ENCODE assay signal across 13 cellular contexts in genomic region chr7:55387062-55387965, GRCh38. TPM values are rescaled to one million over a fixed set of nuclear protein-coding genes. Genes with fewer than 3 reads are reported as not detected.
DNase-seq lines count a peak whose midpoint lies in the region; ATAC-seq, FAIRE-seq and TF ChIP-seq lines count a peak whose summit lies in the region.
"Had no signal": no experiment of that assay in that cellular context is flagged by ENCODE, and none has a peak within 500 bp of the region (broad histone marks: within the 10 kb centered on the region; RNA-seq: fewer than 3 reads in every experiment).

No MANE protein-coding gene starts in this region.

- no peak for FAIRE-seq in A549 (lab: Jason Lieb, UNC)
- FAIRE-seq: GM12892 had no signal

- H3K4me2 ChIP-seq in A549 (no peak overlapping the region), PC-9 (no peak overlapping the region)

- POLR2A ChIA-PET in A549 (lab: Yijun Ruan, JAX) (no interaction called here), PC-9 (lab: Charles Lee; ENCODE audit: unreplicated experiment) (no interaction called here)

- H3K36me3 ChIP-seq in PC-9 (ENCODE audit: low read depth) (peaks cover 13% of the 10 kb centered on the region; the same call in 1 of the 2 replicates), left lung (peaks cover 0 to 8% of the 10 kb centered on the region in 2 donors)

- WGBS in A549 (ENCODE audit: missing lambda C conversion rate) = 32% methylated on average over 7 of the region's 7 CpGs

- TF ChIP-seq CTCF in A549 (IDR thresholded peaks at IDR 0.05) = no peak
- TF ChIP-seq CTCF in PC-9 (conservative IDR thresholded peaks at IDR 0.05) = no peak
- TF ChIP-seq CTCF in fibroblast of pulmonary artery (IDR thresholded peaks at IDR 0.05; ENCODE audit: low read length, missing control alignments) = no peak
- no peak for TF ChIP-seq CTCF in left lung (IDR thresholded peaks at IDR 0.05)

- DNase-seq in A549 (ENCODE audit: low read depth in 1 of 2, low spot score in 1 of 2) = peak in 1 of 2 experiments; percentile 44
- peak; percentile 21 for DNase-seq in EL
- DNase-seq in PC-9 = no peak
- DNase-seq in fibroblast of pulmonary artery (ENCODE audit: low read depth) = peak; percentile 19
- no peak for DNase-seq in effector CD8-positive, alpha-beta T cell (lab: John Stamatoyannopoulos, UW)
- DNase-seq in 8988T = no peak
- no peak for DNase-seq in left lung
- DNase-seq: activated CD8-positive, alpha-beta memory T cell treated with anti-CD3 and anti-CD28 coated beads, Interleukin-2, amount 50 U/mL, for 4 hours; body of pancreas; left cardiac atrium had no signal

- H3K27me3 ChIP-seq in PC-9 (ENCODE audit: insufficient read depth, low read depth) (no peaks in the 10 kb centered on the region), left lung (no peaks in the 10 kb centered on the region)
- H3K27me3 ChIP-seq: body of pancreas had no signal

- no peaks in the 10 kb centered on the region for H3K9me2 ChIP-seq in PC-9 (ENCODE audit: insufficient read depth)

- H3K4me3 ChIP-seq in A549 (no peak overlapping the region), PC-9 (0 out of 2 replicates have a peak overlapping the region, but pooled peaks have one; percentile 1), fibroblast of pulmonary artery (replicated peaks; ENCODE audit: low read depth, low read length) (no peak overlapping the region), left lung (no peak overlapping the region)
- H3K4me3 ChIP-seq: body of pancreas had no signal

- no TSS peak for BruUV-seq in PC-9 (replicated peaks; lab: Mats Ljungman, UMichigan)

- no peaks in the 10 kb centered on the region for H3K4me1 ChIP-seq in A549
- no peaks in the 10 kb centered on the region for H3K4me1 ChIP-seq in PC-9 (replicated peaks; ENCODE audit: insufficient read depth)
- no peaks in the 10 kb centered on the region for H3K4me1 ChIP-seq in left lung
- H3K4me1 ChIP-seq: body of pancreas had no signal

- CTCF ChIA-PET in A549 (lab: Yijun Ruan, JAX) (interaction anchor here (0.6 to 1.3 kb wide), 3 partner anchors 9 to 649 kb away, joined by 3 read pairs; no protein-coding TSS in a partner anchor), PC-9 (lab: Charles Lee) (no interaction called here)

- peaks cover 31% of the 10 kb centered on the region for H3K9me3 ChIP-seq in A549
- H3K9me3 ChIP-seq in PC-9 (ENCODE audit: insufficient read depth, low read depth) = peaks cover 41% of the 10 kb centered on the region
- peaks cover 5 to 46% of the 10 kb centered on the region in 2 donors for H3K9me3 ChIP-seq in left lung

- TF ChIP-seq RAD21 in A549 (conservative IDR thresholded peaks at IDR 0.05 in 1 of 2, IDR thresholded peaks at IDR 0.05 in 1 of 2) = no peak

- TF ChIP-seq POLR2A in A549 (IDR thresholded peaks at IDR 0.05; ENCODE audit: low read length) = no peak

- no peaks in the 10 kb centered on the region for H3F3A ChIP-seq in PC-9 (ENCODE audit: insufficient read depth, low read depth)

- no peak for TF ChIP-seq EP300 in A549 (IDR thresholded peaks at IDR 0.05)

- no peak for ATAC-seq in A549
- ATAC-seq in GM21360 (IDR thresholded peaks at IDR 0.05; ENCODE audit: unreplicated experiment) = no peak
- ATAC-seq in left lung = no peak
- ATAC-seq: body of pancreas, esophagus mucosa, left cardiac atrium had no signal

- intact Hi-C loops in PC-9 (cut with micrococcal nuclease; ENCODE audit: unreplicated experiment) (no loop called here), left lung (cut with DNase I) (no loop called here)

- H3K79me2 ChIP-seq in PC-9 (ENCODE audit: low read depth) = no peaks in the 10 kb centered on the region

- H2AFZ ChIP-seq in PC-9 = no peak overlapping the region

- no peak overlapping the region for H3K27ac ChIP-seq in A549
- H3K27ac ChIP-seq in PC-9 = no peak overlapping the region
- no peak overlapping the region for H3K27ac ChIP-seq in left lung
- H3K27ac ChIP-seq: body of pancreas had no signal

- no peaks in the 10 kb centered on the region for H4K20me1 ChIP-seq in PC-9 (ENCODE audit: insufficient read depth)

TF ChIP-seq in A549, 52 proteins besides CTCF, POLR2A, EP300 and RAD21:
- TF ChIP-seq GATA3 (IDR thresholded peaks at IDR 0.05; ENCODE audit: borderline replicate concordance) (no peak), ZFP36 (IDR thresholded peaks at IDR 0.05; ENCODE audit: borderline replicate concordance, partially characterized antibody) (peak; percentile 93)
TF ChIP-seq in A549: peak in this region for 1.

RNA-seq across cellular contexts. Expression of gene LANCL2, which starts 22.2 kb away (rescaled TPM):
- 12.4 and 15.1 TPM in 2 replicates for polyA plus RNA-seq in A549 (2011; rRNA removed)
- polyA plus RNA-seq in A549 (2012; cell fraction: cytosol; rRNA removed) = 15.3 and 17.0 TPM in 2 replicates
- polyA plus RNA-seq in A549 (2012; cell fraction: nucleus; rRNA removed) = 15.2 and 17.9 TPM in 2 replicates
- polyA plus RNA-seq in A549 (2017; fragmentation: RNase III; extraction: RNeasy Plus Mini Kit Qiagen cat#74134 plus additional on column Dnase treatment) = 7.6 to 9.7 TPM (median 8.0 TPM) in 3 replicates
- 12.1 and 15.0 TPM in 2 replicates for polyA minus RNA-seq in A549 (2011; rRNA and poly(A)+ RNA removed)
- 21.8 and 21.9 TPM in 2 replicates for total RNA-seq in PC-9 (2021)
- total RNA-seq in left lung = 10 to 100 TPM in 1 of 2 donors, 1 to 10 TPM in 1; 9.5 to 10.9 TPM

Comparison
In these comparisons a context has a peak if more than half of its experiments do, and no peak if none do; other contexts are left out.
1. DNase-seq: peak in EL (single experiment) and fibroblast of pulmonary artery (single experiment); none in PC-9 (0 of 2), effector CD8-positive, alpha-beta T cell (single experiment), 8988T (single experiment) and left lung (0 of 2).